Comparison of ENCODE assay signal across 1 cellular context in the genomic region with DNA sequence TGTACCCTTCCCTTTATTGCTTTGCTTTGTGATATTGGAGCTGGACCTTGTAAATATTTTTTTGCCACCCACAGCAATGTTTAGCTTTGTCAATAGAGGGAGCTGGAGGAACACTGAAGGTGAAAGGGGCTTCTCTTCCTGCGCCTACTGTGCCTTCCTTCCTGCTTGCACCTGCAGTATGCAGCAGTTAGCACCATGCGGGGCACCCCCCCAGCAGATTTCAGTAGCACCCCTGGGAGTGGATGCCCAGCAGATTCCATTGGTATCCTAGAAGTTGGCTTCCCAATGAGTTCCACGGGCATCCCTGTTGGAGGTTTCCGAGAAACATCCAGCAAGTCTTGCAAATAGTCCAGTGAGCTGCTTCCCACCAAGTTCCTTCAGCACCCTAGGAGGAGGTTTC.
TF ChIP-seq lines count a peak whose summit lies in the region.

No MANE protein-coding gene starts in this region.

TF ChIP-seq in GM12878, 131 proteins besides CTCF, POLR2A, EP300 and RAD21:
- TF ChIP-seq, protein P1, sequence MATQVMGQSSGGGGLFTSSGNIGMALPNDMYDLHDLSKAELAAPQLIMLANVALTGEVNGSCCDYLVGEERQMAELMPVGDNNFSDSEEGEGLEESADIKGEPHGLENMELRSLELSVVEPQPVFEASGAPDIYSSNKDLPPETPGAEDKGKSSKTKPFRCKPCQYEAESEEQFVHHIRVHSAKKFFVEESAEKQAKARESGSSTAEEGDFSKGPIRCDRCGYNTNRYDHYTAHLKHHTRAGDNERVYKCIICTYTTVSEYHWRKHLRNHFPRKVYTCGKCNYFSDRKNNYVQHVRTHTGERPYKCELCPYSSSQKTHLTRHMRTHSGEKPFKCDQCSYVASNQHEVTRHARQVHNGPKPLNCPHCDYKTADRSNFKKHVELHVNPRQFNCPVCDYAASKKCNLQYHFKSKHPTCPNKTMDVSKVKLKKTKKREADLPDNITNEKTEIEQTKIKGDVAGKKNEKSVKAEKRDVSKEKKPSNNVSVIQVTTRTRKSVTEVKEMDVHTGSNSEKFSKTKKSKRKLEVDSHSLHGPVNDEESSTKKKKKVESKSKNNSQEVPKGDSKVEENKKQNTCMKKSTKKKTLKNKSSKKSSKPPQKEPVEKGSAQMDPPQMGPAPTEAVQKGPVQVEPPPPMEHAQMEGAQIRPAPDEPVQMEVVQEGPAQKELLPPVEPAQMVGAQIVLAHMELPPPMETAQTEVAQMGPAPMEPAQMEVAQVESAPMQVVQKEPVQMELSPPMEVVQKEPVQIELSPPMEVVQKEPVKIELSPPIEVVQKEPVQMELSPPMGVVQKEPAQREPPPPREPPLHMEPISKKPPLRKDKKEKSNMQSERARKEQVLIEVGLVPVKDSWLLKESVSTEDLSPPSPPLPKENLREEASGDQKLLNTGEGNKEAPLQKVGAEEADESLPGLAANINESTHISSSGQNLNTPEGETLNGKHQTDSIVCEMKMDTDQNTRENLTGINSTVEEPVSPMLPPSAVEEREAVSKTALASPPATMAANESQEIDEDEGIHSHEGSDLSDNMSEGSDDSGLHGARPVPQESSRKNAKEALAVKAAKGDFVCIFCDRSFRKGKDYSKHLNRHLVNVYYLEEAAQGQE (IDR thresholded peaks at IDR 0.05; ENCODE audit: low read depth, low read length): no peak
- TF ChIP-seq SMAD5 (IDR thresholded peaks at IDR 0.05; ENCODE audit: low read depth) (no peak), FOXM1 (IDR thresholded peaks at IDR 0.05; ENCODE audit: low read depth, low read length) (no peak), ZNF24 (IDR thresholded peaks at IDR 0.05) (no peak), SMC3 (IDR thresholded peaks at IDR 0.05; ENCODE audit: borderline replicate concordance, low read length) (peak; percentile 74; the same call in 1 of the 2 replicates)
- TF ChIP-seq, protein P2, sequence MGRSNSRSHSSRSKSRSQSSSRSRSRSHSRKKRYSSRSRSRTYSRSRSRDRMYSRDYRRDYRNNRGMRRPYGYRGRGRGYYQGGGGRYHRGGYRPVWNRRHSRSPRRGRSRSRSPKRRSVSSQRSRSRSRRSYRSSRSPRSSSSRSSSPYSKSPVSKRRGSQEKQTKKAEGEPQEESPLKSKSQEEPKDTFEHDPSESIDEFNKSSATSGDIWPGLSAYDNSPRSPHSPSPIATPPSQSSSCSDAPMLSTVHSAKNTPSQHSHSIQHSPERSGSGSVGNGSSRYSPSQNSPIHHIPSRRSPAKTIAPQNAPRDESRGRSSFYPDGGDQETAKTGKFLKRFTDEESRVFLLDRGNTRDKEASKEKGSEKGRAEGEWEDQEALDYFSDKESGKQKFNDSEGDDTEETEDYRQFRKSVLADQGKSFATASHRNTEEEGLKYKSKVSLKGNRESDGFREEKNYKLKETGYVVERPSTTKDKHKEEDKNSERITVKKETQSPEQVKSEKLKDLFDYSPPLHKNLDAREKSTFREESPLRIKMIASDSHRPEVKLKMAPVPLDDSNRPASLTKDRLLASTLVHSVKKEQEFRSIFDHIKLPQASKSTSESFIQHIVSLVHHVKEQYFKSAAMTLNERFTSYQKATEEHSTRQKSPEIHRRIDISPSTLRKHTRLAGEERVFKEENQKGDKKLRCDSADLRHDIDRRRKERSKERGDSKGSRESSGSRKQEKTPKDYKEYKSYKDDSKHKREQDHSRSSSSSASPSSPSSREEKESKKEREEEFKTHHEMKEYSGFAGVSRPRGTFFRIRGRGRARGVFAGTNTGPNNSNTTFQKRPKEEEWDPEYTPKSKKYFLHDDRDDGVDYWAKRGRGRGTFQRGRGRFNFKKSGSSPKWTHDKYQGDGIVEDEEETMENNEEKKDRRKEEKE (IDR thresholded peaks at IDR 0.05): no peak
- TF ChIP-seq, protein P3, sequence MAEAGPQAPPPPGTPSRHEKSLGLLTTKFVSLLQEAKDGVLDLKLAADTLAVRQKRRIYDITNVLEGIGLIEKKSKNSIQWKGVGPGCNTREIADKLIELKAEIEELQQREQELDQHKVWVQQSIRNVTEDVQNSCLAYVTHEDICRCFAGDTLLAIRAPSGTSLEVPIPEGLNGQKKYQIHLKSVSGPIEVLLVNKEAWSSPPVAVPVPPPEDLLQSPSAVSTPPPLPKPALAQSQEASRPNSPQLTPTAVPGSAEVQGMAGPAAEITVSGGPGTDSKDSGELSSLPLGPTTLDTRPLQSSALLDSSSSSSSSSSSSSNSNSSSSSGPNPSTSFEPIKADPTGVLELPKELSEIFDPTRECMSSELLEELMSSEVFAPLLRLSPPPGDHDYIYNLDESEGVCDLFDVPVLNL (IDR thresholded peaks at IDR 0.05; ENCODE audit: low read depth, low read length): no peak
- TF ChIP-seq, protein P4, sequence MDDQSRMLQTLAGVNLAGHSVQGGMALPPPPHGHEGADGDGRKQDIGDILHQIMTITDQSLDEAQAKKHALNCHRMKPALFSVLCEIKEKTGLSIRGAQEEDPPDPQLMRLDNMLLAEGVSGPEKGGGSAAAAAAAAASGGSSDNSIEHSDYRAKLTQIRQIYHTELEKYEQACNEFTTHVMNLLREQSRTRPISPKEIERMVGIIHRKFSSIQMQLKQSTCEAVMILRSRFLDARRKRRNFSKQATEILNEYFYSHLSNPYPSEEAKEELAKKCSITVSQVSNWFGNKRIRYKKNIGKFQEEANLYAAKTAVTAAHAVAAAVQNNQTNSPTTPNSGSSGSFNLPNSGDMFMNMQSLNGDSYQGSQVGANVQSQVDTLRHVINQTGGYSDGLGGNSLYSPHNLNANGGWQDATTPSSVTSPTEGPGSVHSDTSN (IDR thresholded peaks at IDR 0.05; ENCODE audit: insufficient replicate concordance, low read depth, low read length): no peak
- TF ChIP-seq, protein P5, sequence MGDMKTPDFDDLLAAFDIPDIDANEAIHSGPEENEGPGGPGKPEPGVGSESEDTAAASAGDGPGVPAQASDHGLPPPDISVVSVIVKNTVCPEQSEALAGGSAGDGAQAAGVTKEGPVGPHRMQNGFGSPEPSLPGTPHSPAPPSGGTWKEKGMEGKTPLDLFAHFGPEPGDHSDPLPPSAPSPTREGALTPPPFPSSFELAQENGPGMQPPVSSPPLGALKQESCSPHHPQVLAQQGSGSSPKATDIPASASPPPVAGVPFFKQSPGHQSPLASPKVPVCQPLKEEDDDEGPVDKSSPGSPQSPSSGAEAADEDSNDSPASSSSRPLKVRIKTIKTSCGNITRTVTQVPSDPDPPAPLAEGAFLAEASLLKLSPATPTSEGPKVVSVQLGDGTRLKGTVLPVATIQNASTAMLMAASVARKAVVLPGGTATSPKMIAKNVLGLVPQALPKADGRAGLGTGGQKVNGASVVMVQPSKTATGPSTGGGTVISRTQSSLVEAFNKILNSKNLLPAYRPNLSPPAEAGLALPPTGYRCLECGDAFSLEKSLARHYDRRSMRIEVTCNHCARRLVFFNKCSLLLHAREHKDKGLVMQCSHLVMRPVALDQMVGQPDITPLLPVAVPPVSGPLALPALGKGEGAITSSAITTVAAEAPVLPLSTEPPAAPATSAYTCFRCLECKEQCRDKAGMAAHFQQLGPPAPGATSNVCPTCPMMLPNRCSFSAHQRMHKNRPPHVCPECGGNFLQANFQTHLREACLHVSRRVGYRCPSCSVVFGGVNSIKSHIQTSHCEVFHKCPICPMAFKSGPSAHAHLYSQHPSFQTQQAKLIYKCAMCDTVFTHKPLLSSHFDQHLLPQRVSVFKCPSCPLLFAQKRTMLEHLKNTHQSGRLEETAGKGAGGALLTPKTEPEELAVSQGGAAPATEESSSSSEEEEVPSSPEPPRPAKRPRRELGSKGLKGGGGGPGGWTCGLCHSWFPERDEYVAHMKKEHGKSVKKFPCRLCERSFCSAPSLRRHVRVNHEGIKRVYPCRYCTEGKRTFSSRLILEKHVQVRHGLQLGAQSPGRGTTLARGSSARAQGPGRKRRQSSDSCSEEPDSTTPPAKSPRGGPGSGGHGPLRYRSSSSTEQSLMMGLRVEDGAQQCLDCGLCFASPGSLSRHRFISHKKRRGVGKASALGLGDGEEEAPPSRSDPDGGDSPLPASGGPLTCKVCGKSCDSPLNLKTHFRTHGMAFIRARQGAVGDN (IDR thresholded peaks at IDR 0.05): no peak
